24 cellular contexts compared by ENCODE assay signal in the genomic region with DNA sequence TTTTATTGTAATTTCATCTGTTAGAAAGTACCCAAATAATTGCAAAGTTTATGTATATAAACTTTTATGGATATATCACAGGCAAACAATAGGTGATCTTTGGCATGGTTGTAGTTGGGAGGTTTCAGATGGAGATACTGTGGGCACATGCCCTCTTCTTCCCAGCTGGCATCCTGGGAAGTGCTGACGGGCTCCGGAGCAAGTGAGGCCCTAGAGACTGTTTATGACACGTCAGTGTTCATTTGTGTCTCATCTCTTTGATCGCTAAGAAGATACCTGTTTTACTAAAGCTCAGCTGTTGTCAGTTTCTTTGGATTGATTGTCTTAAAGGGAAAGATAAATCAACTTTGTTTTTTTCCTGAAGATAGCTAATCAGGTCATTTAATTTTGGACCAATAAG.
"Had no signal": no experiment of that assay in that cellular context is flagged by ENCODE, and none has a peak within 500 bp of the region (broad histone marks: within the 10 kb centered on the region; RNA-seq: fewer than 3 reads in every experiment).

No MANE protein-coding gene starts in this region.

- DNase-seq: activated CD4-positive, alpha-beta T cell treated with anti-CD3 and anti-CD28 coated beads for 48 hours; activated CD4-positive, alpha-beta T cell treated with anti-CD3 and anti-CD28 coated beads, Interleukin-2, amount 50 U/mL, for 48 hours; activated CD4-positive, CD25-positive, alpha-beta regulatory T cell treated with anti-CD3 and anti-CD28 coated beads, Interleukin-2, amount 50 U/mL, for 72 hours; activated CD8-positive, alpha-beta memory T cell treated with anti-CD3 and anti-CD28 coated beads, Interleukin-2, amount 10 ng/mL, durations not matched to agents 7 days and 5 days; activated effector memory CD4-positive, alpha-beta T cell treated with Interleukin-2 at 50 U/mL for 16 hours; activated naive CD4-positive, alpha-beta T cell; activated T-cell treated with anti-CD3 and anti-CD28 coated beads, Interleukin-2, amount 50 U/mL, for 24 hours; amniotic stem cell; NCI-H1092; NCI-H1417 treated with DMSO at 0.1 percent for 48 hours; NCI-H1694; NCI-H2081; NCI-H524; PC-3; SHP77 treated with DMSO at 0.1 percent for 48 hours; T-helper 17 cell; T-helper 9 cell had no signal

- H3K4me1 Mint-ChIP-seq: activated CD8-positive, alpha-beta memory T cell treated with anti-CD3 and anti-CD28 coated beads, Interleukin-2, amount 10 ng/mL, durations not matched to agents 7 days and 5 days; activated naive CD4-positive, alpha-beta T cell treated with anti-CD3 and anti-CD28 coated beads, Interleukin-2, amount 50 U/mL, for 24 hours; central memory CD8-positive, alpha-beta T cell had no signal

- FAIRE-seq: RCC 7860 had no signal

- H3K4me3 Mint-ChIP-seq: activated CD8-positive, alpha-beta memory T cell treated with anti-CD3 and anti-CD28 coated beads, Interleukin-2, amount 10 ng/mL, durations not matched to agents 7 days and 5 days; activated naive CD4-positive, alpha-beta T cell treated with anti-CD3 and anti-CD28 coated beads, Interleukin-2, amount 50 U/mL, for 24 hours; activated T-cell treated with anti-CD3 and anti-CD28 coated beads, Interleukin-2, amount 50 U/mL, for 24 hours; activated T-helper 1 cell treated with anti-CD3 and anti-CD28 coated beads, Interleukin-12 subunit alpha, Interleukin-12 subunit beta, Interleukin-2, Interleukin-4 antibody, amounts not matched to agents 30 ng/mL and 10 ng/mL and 1 ng/mL, durations not matched to agents 14 hours and 24 hours and 36 hours; brain; central memory CD8-positive, alpha-beta T cell; T-helper 17 cell; WTC11 had no signal

- H3K4me3 ChIP-seq: ascending aorta had no signal

- H3K27ac ChIP-seq: ascending aorta had no signal

- H3K9me3 ChIP-seq: ascending aorta had no signal

- ATAC-seq: activated CD8-positive, alpha-beta memory T cell treated with anti-CD3 and anti-CD28 coated beads, Interleukin-2, amount 10 ng/mL, durations not matched to agents 7 days and 5 days; PC-3; T-helper 17 cell; WTC11 had no signal

- H3K27me3 ChIP-seq: ascending aorta had no signal

- H3K4me1 ChIP-seq: ascending aorta had no signal

- H3K36me3 Mint-ChIP-seq: activated CD8-positive, alpha-beta memory T cell treated with anti-CD3 and anti-CD28 coated beads, Interleukin-2, amount 10 ng/mL, durations not matched to agents 7 days and 5 days had no signal

- H3K9me3 Mint-ChIP-seq: activated naive CD4-positive, alpha-beta T cell treated with anti-CD3 and anti-CD28 coated beads, Interleukin-2, amount 50 U/mL, for 24 hours; activated T-cell treated with anti-CD3 and anti-CD28 coated beads, Interleukin-2, amount 50 U/mL, for 24 hours; activated T-helper 1 cell treated with anti-CD3 and anti-CD28 coated beads, Interleukin-12 subunit alpha, Interleukin-12 subunit beta, Interleukin-2, Interleukin-4 antibody, amounts not matched to agents 30 ng/mL and 10 ng/mL and 1 ng/mL, durations not matched to agents 14 hours and 24 hours and 36 hours; central memory CD8-positive, alpha-beta T cell; WTC11 had no signal

- H3K36me3 ChIP-seq: ascending aorta had no signal

- H3K27me3 Mint-ChIP-seq: activated CD8-positive, alpha-beta memory T cell treated with anti-CD3 and anti-CD28 coated beads, Interleukin-2, amount 10 ng/mL, durations not matched to agents 7 days and 5 days; activated naive CD4-positive, alpha-beta T cell treated with anti-CD3 and anti-CD28 coated beads, Interleukin-2, amount 50 U/mL, for 24 hours; activated T-cell treated with anti-CD3 and anti-CD28 coated beads, Interleukin-2, amount 50 U/mL, for 24 hours; brain; central memory CD8-positive, alpha-beta T cell; T-helper 17 cell had no signal

- H3K27ac Mint-ChIP-seq: activated CD8-positive, alpha-beta memory T cell treated with anti-CD3 and anti-CD28 coated beads, Interleukin-2, amount 10 ng/mL, durations not matched to agents 7 days and 5 days; activated naive CD4-positive, alpha-beta T cell treated with anti-CD3 and anti-CD28 coated beads, Interleukin-2, amount 50 U/mL, for 24 hours; activated T-cell treated with anti-CD3 and anti-CD28 coated beads, Interleukin-2, amount 50 U/mL, for 24 hours; activated T-helper 1 cell treated with anti-CD3 and anti-CD28 coated beads, Interleukin-12 subunit alpha, Interleukin-12 subunit beta, Interleukin-2, Interleukin-4 antibody, amounts not matched to agents 30 ng/mL and 10 ng/mL and 1 ng/mL, durations not matched to agents 14 hours and 24 hours and 36 hours; brain; T-helper 17 cell; WTC11 had no signal
